19 cellular contexts compared by ENCODE assay signal in the genomic region with DNA sequence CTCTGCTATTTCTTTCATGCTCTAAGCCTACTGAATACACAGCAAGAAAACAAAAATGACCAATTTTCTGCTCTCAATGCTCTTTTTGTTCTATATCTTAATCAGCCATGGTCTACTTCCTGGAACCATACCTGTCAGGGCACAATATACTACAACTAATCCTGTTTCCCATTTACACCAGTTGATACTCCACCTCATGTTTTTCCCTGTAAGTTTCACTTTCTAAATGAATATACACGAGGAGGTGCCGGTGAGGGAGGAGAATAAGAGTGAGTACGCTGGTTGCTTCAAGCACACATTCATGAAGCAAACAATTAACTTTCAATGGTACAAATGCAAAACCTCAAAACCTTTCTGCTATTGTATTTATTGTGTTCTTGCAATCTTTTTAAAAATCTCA.
DNase-seq lines count a peak whose midpoint lies in the region; ATAC-seq and TF ChIP-seq lines count a peak whose summit lies in the region.
"Had no signal": no experiment of that assay in that cellular context is flagged by ENCODE, and none has a peak within 500 bp of the region (broad histone marks: within the 10 kb centered on the region; RNA-seq: fewer than 3 reads in every experiment).

No MANE protein-coding gene starts in this region.

- TF ChIP-seq CTCF in left lung (IDR thresholded peaks at IDR 0.05) = no peak

- DNase-seq in NCI-H2171 treated with DMSO at 0.1 percent for 48 hours (lab: John Stamatoyannopoulos, UW) (peak; percentile 16), NCI-H2171 (lab: John Stamatoyannopoulos, UW) (no peak), left lung (no peak), epidermal melanocyte (ENCODE audit: insufficient read length, low spot score) (no peak), NCI-H1105 (lab: John Stamatoyannopoulos, UW) (no peak)
- DNase-seq: AML-193; CD4-positive, alpha-beta T cell; DND-41; EL; HFFc6 had no signal

- no peak overlapping the region for H3K4me3 ChIP-seq in left lung
- H3K4me3 ChIP-seq: A549, GM12878, GM23338 had no signal

- no peaks in the 10 kb centered on the region for H3K4me1 ChIP-seq in left lung
- H3K4me1 ChIP-seq: A549 had no signal

- no peak overlapping the region for H3K27ac ChIP-seq in left lung
- H3K27ac ChIP-seq: 22Rv1, A549, C4-2B, HL-60 had no signal

- H3K27me3 ChIP-seq in left lung = no peaks in the 10 kb centered on the region

- intact Hi-C loops in left lung (cut with DNase I) = no loop called here

- H3K36me3 ChIP-seq in left lung = no peaks in the 10 kb centered on the region

- H3K9me3 ChIP-seq in left lung = peaks cover 0 to 7% of the 10 kb centered on the region in 2 donors
- H3K9me3 ChIP-seq: A549 had no signal

- peak; percentile 92 for ATAC-seq in esophagus mucosa
- ATAC-seq in left lung = peak; percentile 61
- no peak for ATAC-seq in GM18868 (IDR thresholded peaks at IDR 0.05; ENCODE audit: unreplicated experiment)
- ATAC-seq: A549, GM12878, GM23338, HCT116 had no signal
